7 cellular contexts compared by ENCODE assay signal in the genomic region with DNA sequence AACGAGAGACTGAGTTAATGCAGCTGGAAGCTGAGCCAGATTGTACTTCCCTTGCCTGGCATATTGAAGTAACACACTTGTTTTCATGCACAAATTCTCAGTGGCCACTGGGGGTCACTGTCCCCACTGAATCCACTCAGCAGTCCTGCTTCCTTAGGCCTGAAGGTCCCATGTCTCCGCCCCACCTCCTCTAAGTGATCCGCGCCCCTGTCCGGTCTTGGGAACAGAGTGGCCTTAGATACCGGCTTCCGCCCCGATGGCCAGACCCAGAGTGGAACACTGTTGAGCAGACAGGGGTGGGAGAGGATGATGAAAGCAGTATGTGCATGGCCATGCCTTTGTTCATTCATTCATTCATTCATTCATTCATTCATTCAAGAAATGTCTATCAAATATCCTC. TPM values are rescaled to one million over a fixed set of nuclear protein-coding genes. Genes with fewer than 3 reads are reported as not detected.
DNase-seq lines count a peak whose midpoint lies in the region; ATAC-seq and TF ChIP-seq lines count a peak whose summit lies in the region.

No MANE protein-coding gene starts in this region.

- H3K27me3 Mint-ChIP-seq in activated naive CD8-positive, alpha-beta T cell treated with anti-CD3 and anti-CD28 coated beads, Interleukin-2, amount 50 U/mL, for 24 hours, result no peaks in the 10 kb centered on the region
- no peaks in the 10 kb centered on the region for H3K27me3 Mint-ChIP-seq in progenitor cell of endocrine pancreas

- TF ChIP-seq CTCF in GM12875 (IDR thresholded peaks at IDR 0.05; ENCODE audit: borderline replicate concordance, insufficient read depth, low read depth, low read length), result peak; percentile 70
- TF ChIP-seq CTCF in heart right ventricle (IDR thresholded peaks at IDR 0.05), result peak; percentile 68 to 88 (median 80)
- peak; percentile 87 for TF ChIP-seq CTCF in progenitor cell of endocrine pancreas (IDR thresholded peaks at IDR 0.05; ENCODE audit: unreplicated experiment)

- ATAC-seq in activated naive CD8-positive, alpha-beta T cell treated with anti-CD3 and anti-CD28 coated beads, Interleukin-2, amount 50 U/mL, for 24 hours, result peak; percentile 56
- ATAC-seq in heart right ventricle, result peak; percentile 86 to 96 (median 92)
- ATAC-seq in GM19455 (IDR thresholded peaks at IDR 0.05; ENCODE audit: unreplicated experiment), result no peak

- no peak overlapping the region for H3K27ac ChIP-seq in heart right ventricle

- no peak overlapping the region for H3K27ac Mint-ChIP-seq in activated naive CD8-positive, alpha-beta T cell treated with anti-CD3 and anti-CD28 coated beads, Interleukin-2, amount 50 U/mL, for 24 hours
- no peak overlapping the region for H3K27ac Mint-ChIP-seq in progenitor cell of endocrine pancreas

- H3K4me1 Mint-ChIP-seq in activated naive CD8-positive, alpha-beta T cell treated with anti-CD3 and anti-CD28 coated beads, Interleukin-2, amount 50 U/mL, for 24 hours, result peaks cover 4% of the 10 kb centered on the region
- H3K4me1 Mint-ChIP-seq in progenitor cell of endocrine pancreas (ENCODE audit: low read depth), result peaks cover 3% of the 10 kb centered on the region

- H3K9me3 Mint-ChIP-seq in activated naive CD8-positive, alpha-beta T cell treated with anti-CD3 and anti-CD28 coated beads, Interleukin-2, amount 50 U/mL, for 24 hours, result no peaks in the 10 kb centered on the region
- H3K9me3 Mint-ChIP-seq in progenitor cell of endocrine pancreas (ENCODE audit: low read depth), result no peaks in the 10 kb centered on the region

- H3K4me1 ChIP-seq in heart right ventricle, result peaks cover 0 to 17% (median 13%) of the 10 kb centered on the region in 9 donors

- intact Hi-C loops in heart right ventricle (cut with DNase I), result loop anchor here in 8 of 10 donors (5.0 to 10.0 kb wide), 7 partner anchors 172 to 1247 kb away; no protein-coding TSS in a partner anchor

- DNase-seq in LoVo (ENCODE audit: low spot score) (peak; percentile 70), SHP77 treated with DMSO at 0.1 percent for 48 hours (lab: John Stamatoyannopoulos, UW) (peak; percentile 4), heart right ventricle (peak; percentile 74 to 85), progenitor cell of endocrine pancreas (ENCODE audit: low spot score, unreplicated experiment) (peak; percentile 73)
- peak; percentile 60 for DNase-seq in activated naive CD8-positive, alpha-beta T cell treated with anti-CD3 and anti-CD28 coated beads, Interleukin-2, amount 50 U/mL, for 24 hours

- H3K4me3 ChIP-seq in GM12875 (ENCODE audit: low read depth, low read length) (no peak overlapping the region), heart right ventricle (no peak overlapping the region)

- H3K36me3 Mint-ChIP-seq in activated naive CD8-positive, alpha-beta T cell treated with anti-CD3 and anti-CD28 coated beads, Interleukin-2, amount 50 U/mL, for 24 hours (ENCODE audit: low read depth), result peaks cover 14% of the 10 kb centered on the region
- peaks cover 2% of the 10 kb centered on the region for H3K36me3 Mint-ChIP-seq in progenitor cell of endocrine pancreas (ENCODE audit: insufficient read depth)

- H3K27me3 ChIP-seq in heart right ventricle, result no peaks in the 10 kb centered on the region

- WGBS in heart right ventricle, 2 donors, result 2 to 6% methylated on average over 8 of the region's 8 CpGs

- no peaks in the 10 kb centered on the region for H3K9me3 ChIP-seq in heart right ventricle

- no peak overlapping the region for H3K4me3 Mint-ChIP-seq in activated naive CD8-positive, alpha-beta T cell treated with anti-CD3 and anti-CD28 coated beads, Interleukin-2, amount 50 U/mL, for 24 hours
- H3K4me3 Mint-ChIP-seq in progenitor cell of endocrine pancreas (ENCODE audit: low read depth), result no peak overlapping the region

- peaks cover 0 to 13% (median 0%) of the 10 kb centered on the region in 9 donors for H3K36me3 ChIP-seq in heart right ventricle

RNA-seq across cellular contexts. Expression of a gene that starts 34.8 kb away (rescaled TPM):
- 1 to 10 TPM in 2 of 10 donors, under 1 TPM in 8; 0.24 to 1.3 (median 0.48) TPM for total RNA-seq in heart right ventricle
- polyA plus RNA-seq in heart right ventricle, result under 1 TPM; 0.46 to 0.51 TPM
- total RNA-seq in progenitor cell of endocrine pancreas, result 9.1 and 11.7 TPM in 2 replicates

RNA-seq across cellular contexts. Expression of a gene that starts 59.9 kb away (rescaled TPM):
- total RNA-seq in heart right ventricle (not detected), progenitor cell of endocrine pancreas (not detected in 2 replicates)
- polyA plus RNA-seq in heart right ventricle, result under 1 TPM in 1 of 2 donors, not detected in 1; 0.06 TPM

Comparison
In these comparisons a context has a peak if more than half of its experiments do, and no peak if none do; other contexts are left out.
1. DNase-seq: peak in every context shown above with its lines; median percentile 80 in heart right ventricle; 73 in progenitor cell of endocrine pancreas; 70 in LoVo; 60 in activated naive CD8-positive, alpha-beta T cell treated with anti-CD3 and anti-CD28 coated beads, Interleukin-2, amount 50 U/mL, for 24 hours; 4 in SHP77 treated with DMSO at 0.1 percent for 48 hours.